Comparison of ENCODE assay signal across 1 cellular context in genomic region chr1:30753660-30754123, GRCh38.
TF ChIP-seq lines count a peak whose summit lies in the region.

No MANE protein-coding gene starts in this region.

TF ChIP-seq in K562, 482 proteins besides CTCF, POLR2A, EP300 and RAD21 (continued from another document):
- TF ChIP-seq ZNF23 (CRISPR knock-in tag; IDR thresholded peaks at IDR 0.05) (no peak), ZBTB9 (CRISPR knock-in tag; IDR thresholded peaks at IDR 0.05) (no peak), TFAP4 (CRISPR knock-in tag; IDR thresholded peaks at IDR 0.05; ENCODE audit: borderline replicate concordance) (no peak), GTF2B (IDR thresholded peaks at IDR 0.05; ENCODE audit: extremely low read depth, insufficient read length) (no peak), KLF16 (IDR thresholded peaks at IDR 0.05) (no peak), ESRRA (IDR thresholded peaks at IDR 0.05; ENCODE audit: borderline replicate concordance, low read depth) (no peak), RBM15 (IDR thresholded peaks at IDR 0.05; ENCODE audit: insufficient read depth, low read length) (no peak)
